In the genomic region with DNA sequence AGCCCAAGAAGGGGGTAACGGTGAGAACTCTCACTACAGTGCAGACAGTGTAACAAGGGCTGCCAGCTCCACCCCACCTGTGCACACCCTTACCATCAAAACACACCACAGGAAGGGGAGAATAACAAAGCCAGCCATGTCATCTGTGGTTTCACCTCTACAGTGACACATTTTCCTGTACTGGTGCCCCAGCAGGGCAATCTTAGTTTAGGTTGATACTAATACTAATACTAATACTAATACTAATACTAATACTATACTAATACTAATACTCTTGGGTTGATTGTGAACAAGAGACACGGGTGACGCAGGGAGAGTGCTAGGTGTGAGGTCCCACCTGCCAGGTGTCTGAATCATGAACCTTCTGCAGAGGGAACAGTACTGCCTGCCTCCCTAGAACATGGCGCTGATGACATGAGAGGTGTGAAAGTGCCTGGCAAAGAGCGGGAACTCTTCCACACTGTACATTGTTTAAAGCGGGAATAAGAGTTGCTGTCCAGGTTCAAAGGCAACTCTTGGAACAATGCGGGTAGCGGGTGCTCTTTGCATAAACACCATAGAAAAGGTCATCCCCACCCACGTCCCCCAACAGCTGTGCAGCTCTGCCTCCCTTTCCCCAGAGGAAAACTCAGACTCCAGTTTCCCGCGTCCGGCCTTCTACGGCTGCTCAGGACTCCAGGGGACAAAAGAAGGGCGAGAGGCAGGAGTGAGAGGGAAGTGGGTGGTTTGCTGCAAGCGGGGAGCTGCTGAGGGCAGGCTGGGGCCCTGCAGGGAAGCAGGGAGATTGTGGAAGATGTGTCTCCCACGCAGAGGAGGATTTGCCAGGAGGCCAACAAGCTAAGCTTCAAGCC, we compare ENCODE assay signal across 12 cellular contexts. TPM values are rescaled to one million over a fixed set of nuclear protein-coding genes. Genes with fewer than 3 reads are reported as not detected.
DNase-seq lines count a peak whose midpoint lies in the region; ATAC-seq and TF ChIP-seq lines count a peak whose summit lies in the region.
"Had no signal": no experiment of that assay in that cellular context is flagged by ENCODE, and none has a peak within 500 bp of the region (broad histone marks: within the 10 kb centered on the region; RNA-seq: fewer than 3 reads in every experiment).

No MANE protein-coding gene starts in this region.

- no peaks in the 10 kb centered on the region for H3K36me3 ChIP-seq in BLaER1 treated with 17β-estradiol and CSF1 and Interleukin-3, amounts not matched to agents 10 nM and 100 nM
- H3K36me3 ChIP-seq in Loucy (ENCODE audit: insufficient read depth, low read length) (no peaks in the 10 kb centered on the region), tibial nerve (no peaks in the 10 kb centered on the region)
- H3K36me3 ChIP-seq: suprapubic skin had no signal

- H3K9ac ChIP-seq in BLaER1 treated with 17β-estradiol and CSF1 and Interleukin-3, amounts not matched to agents 10 nM and 100 nM, result 0 out of 22 replicates have a peak overlapping the region, but pooled peaks of 2 of the 11 experiments have one; percentile 3 to 21
- peak overlapping the region; percentile 5 for H3K9ac ChIP-seq in Loucy (ENCODE audit: low read depth, low read length, poor library complexity, severe bottlenecking)

- peak overlapping the region; percentile 2; the same call in 1 of the 2 replicates for H2AFZ ChIP-seq in Loucy (ENCODE audit: low read length)

- no peaks in the 10 kb centered on the region for H3F3A ChIP-seq in Loucy (ENCODE audit: low read depth)

- peaks cover 9 to 27% (median 14%) of the 10 kb centered on the region in 10 experiments; a peak in 16 of 20 replicates for H3K4me1 ChIP-seq in BLaER1 treated with 17β-estradiol and CSF1 and Interleukin-3, amounts not matched to agents 10 nM and 100 nM
- peaks cover 31% of the 10 kb centered on the region for H3K4me1 ChIP-seq in Loucy (ENCODE audit: insufficient read depth, low read length, poor library complexity, severe bottlenecking)
- H3K4me1 ChIP-seq in tibial nerve, result peaks cover 0 to 4% (median 0%) of the 10 kb centered on the region in 4 donors
- H3K4me1 ChIP-seq: suprapubic skin had no signal

- peak overlapping the region; percentile 14 for H3K4me3 Mint-ChIP-seq in activated T-cell treated with anti-CD3 and anti-CD28 coated beads, Interleukin-2, amount 50 U/mL, for 4 hours
- H3K4me3 Mint-ChIP-seq in neural crest cell, result no peak overlapping the region
- H3K4me3 Mint-ChIP-seq in CD14-positive monocyte, result no peak overlapping the region

- TF ChIP-seq CTCF in Loucy (conservative IDR thresholded peaks at IDR 0.05; ENCODE audit: low read length) (no peak), neural crest cell (conservative IDR thresholded peaks at IDR 0.05) (no peak), CD14-positive monocyte (IDR thresholded peaks at IDR 0.05) (no peak), tibial nerve (IDR thresholded peaks at IDR 0.05) (no peak)

- no peak for TF ChIP-seq EP300 in tibial nerve (IDR thresholded peaks at IDR 0.05)

- H3K36me3 Mint-ChIP-seq in activated T-cell treated with anti-CD3 and anti-CD28 coated beads, Interleukin-2, amount 50 U/mL, for 4 hours (ENCODE audit: insufficient read depth), result no peaks in the 10 kb centered on the region
- no peaks in the 10 kb centered on the region for H3K36me3 Mint-ChIP-seq in neural crest cell (ENCODE audit: low read depth)
- H3K36me3 Mint-ChIP-seq in CD14-positive monocyte, result no peaks in the 10 kb centered on the region

- peaks cover 60% of the 10 kb centered on the region for H3K4me1 Mint-ChIP-seq in activated T-cell treated with anti-CD3 and anti-CD28 coated beads, Interleukin-2, amount 50 U/mL, for 4 hours (ENCODE audit: low read depth)
- peaks cover 6% of the 10 kb centered on the region for H3K4me1 Mint-ChIP-seq in neural crest cell
- H3K4me1 Mint-ChIP-seq in CD14-positive monocyte, result peaks cover 28% of the 10 kb centered on the region

- no peaks in the 10 kb centered on the region for H3K27me3 ChIP-seq in BLaER1 treated with 17β-estradiol and CSF1 and Interleukin-3, amounts not matched to agents 10 nM and 100 nM
- no peaks in the 10 kb centered on the region for H3K27me3 ChIP-seq in Loucy (ENCODE audit: insufficient read depth, low read length, poor library complexity, severe bottlenecking)
- H3K27me3 ChIP-seq in tibial nerve, result no peaks in the 10 kb centered on the region
- H3K27me3 ChIP-seq: suprapubic skin had no signal

- H3K4me3 ChIP-seq in BLaER1 treated with 17β-estradiol and CSF1 and Interleukin-3, amounts not matched to agents 10 nM and 100 nM, result no peak overlapping the region
- H3K4me3 ChIP-seq in Loucy (ENCODE audit: low read length, poor library complexity, severe bottlenecking) (no peak overlapping the region), tibial nerve (no peak overlapping the region)
- H3K4me3 ChIP-seq: suprapubic skin had no signal

- DNase-seq in activated T-cell treated with anti-CD3 and anti-CD28 coated beads, Interleukin-2, amount 50 U/mL, for 4 hours, result peak; percentile 60
- DNase-seq in neural crest cell (ENCODE audit: low read depth, low spot score) (no peak), CD14-positive monocyte (ENCODE audit: low spot score) (no peak), amniotic stem cell (lab: John Stamatoyannopoulos, UW) (no peak), tibial nerve (ENCODE audit: low spot score in 2 of 2) (no peak), iPS-NIHi7 (ENCODE audit: extremely low spot score) (no peak)

- H3K9me3 Mint-ChIP-seq in activated T-cell treated with anti-CD3 and anti-CD28 coated beads, Interleukin-2, amount 50 U/mL, for 4 hours, result no peaks in the 10 kb centered on the region
- H3K9me3 Mint-ChIP-seq in neural crest cell (no peaks in the 10 kb centered on the region), CD14-positive monocyte (peaks cover 0 to 2% (median 0%) of the 10 kb centered on the region in 7 donors)

- no peaks in the 10 kb centered on the region for H3K79me2 ChIP-seq in Loucy (ENCODE audit: insufficient read depth, low read length)

- H3K9me2 ChIP-seq in Loucy (replicated peaks; ENCODE audit: low read depth, low read length), result no peaks in the 10 kb centered on the region

- intact Hi-C loops in CD14-positive monocyte (cut with micrococcal nuclease), result loop anchor here (2.0 to 10.0 kb wide), 6 partner anchors 40 to 233 kb away; no protein-coding TSS in a partner anchor

- peak overlapping the region in 10 of 11 experiments; percentile 12 to 64 (median 35); a peak in 17 of 22 replicates for H3K4me2 ChIP-seq in BLaER1 treated with 17β-estradiol and CSF1 and Interleukin-3, amounts not matched to agents 10 nM and 100 nM
- H3K4me2 ChIP-seq in Loucy (ENCODE audit: low read depth, low read length, poor library complexity, severe bottlenecking), result peak overlapping the region; percentile 42

- 61 to 66% methylated on average over 16 of the region's 16 CpGs for WGBS in tibial nerve, 2 donors

- H3K27ac ChIP-seq in BLaER1 treated with 17β-estradiol and CSF1 and Interleukin-3, amounts not matched to agents 10 nM and 100 nM, result no peak overlapping the region
- H3K27ac ChIP-seq in tibial nerve, result no peak overlapping the region
- H3K27ac ChIP-seq: C4-2B, suprapubic skin had no signal

- peak overlapping the region; percentile 29 for H3K27ac Mint-ChIP-seq in neural crest cell (ENCODE audit: unreplicated experiment)
- H3K27ac Mint-ChIP-seq in CD14-positive monocyte, result peak overlapping the region in 2 of 7 donors; percentile 10 to 43

- no peaks in the 10 kb centered on the region; a peak in 2 of 22 replicates for H4K20me1 ChIP-seq in BLaER1 treated with 17β-estradiol and CSF1 and Interleukin-3, amounts not matched to agents 10 nM and 100 nM
- no peaks in the 10 kb centered on the region for H4K20me1 ChIP-seq in Loucy (ENCODE audit: insufficient read depth, low read length, poor library complexity, severe bottlenecking)

- no peaks in the 10 kb centered on the region for H3K27me3 Mint-ChIP-seq in activated T-cell treated with anti-CD3 and anti-CD28 coated beads, Interleukin-2, amount 50 U/mL, for 4 hours (ENCODE audit: low read depth)
- H3K27me3 Mint-ChIP-seq in neural crest cell (ENCODE audit: low read depth), result no peaks in the 10 kb centered on the region
- H3K27me3 Mint-ChIP-seq in CD14-positive monocyte (ENCODE audit: low read depth in 3 of 3), result peaks cover 4 to 6% (median 6%) of the 10 kb centered on the region in 3 donors

- no peak for TF ChIP-seq POLR2A in tibial nerve (IDR thresholded peaks at IDR 0.05)

- ATAC-seq in activated T-cell treated with anti-CD3 and anti-CD28 coated beads, Interleukin-2, amount 50 U/mL, for 4 hours, result peak; percentile 83 to 85

- H3K9me3 ChIP-seq in BLaER1 treated with 17β-estradiol and CSF1 and Interleukin-3, amounts not matched to agents 10 nM and 100 nM (replicated peaks in 1 of 11), result no peaks in the 10 kb centered on the region
- H3K9me3 ChIP-seq in Loucy (ENCODE audit: insufficient read depth, low read depth, low read length), result no peaks in the 10 kb centered on the region
- H3K9me3 ChIP-seq in tibial nerve, result no peaks in the 10 kb centered on the region
- H3K9me3 ChIP-seq: suprapubic skin had no signal

RNA-seq across cellular contexts. Expression of a gene that starts 25.0 kb away (rescaled TPM):
- under 1 TPM in 1 of 3 donors, not detected in 2; 0.08 TPM for total RNA-seq in activated T-cell treated with anti-CD3 and anti-CD28 coated beads, Interleukin-2, amount 50 U/mL, for 4 hours
- total RNA-seq in neural crest cell, result not detected in 2 replicates
- not detected for polyA plus RNA-seq in CD14-positive monocyte
- not detected for total RNA-seq in tibial nerve
- total RNA-seq: lung microvascular endothelial cell had no signal

RNA-seq across cellular contexts. Expression of a gene that starts 34.9 kb away (rescaled TPM):
- total RNA-seq in activated T-cell treated with anti-CD3 and anti-CD28 coated beads, Interleukin-2, amount 50 U/mL, for 4 hours, result not detected
- total RNA-seq in neural crest cell (not detected in 2 replicates), tibial nerve (not detected)
- under 1 TPM; 0.05 to 0.11 TPM for polyA plus RNA-seq in CD14-positive monocyte
- total RNA-seq: bronchial epithelial cell, lung microvascular endothelial cell, suprapubic skin had no signal
